1 cellular context compared by ENCODE assay signal in the genomic region with DNA sequence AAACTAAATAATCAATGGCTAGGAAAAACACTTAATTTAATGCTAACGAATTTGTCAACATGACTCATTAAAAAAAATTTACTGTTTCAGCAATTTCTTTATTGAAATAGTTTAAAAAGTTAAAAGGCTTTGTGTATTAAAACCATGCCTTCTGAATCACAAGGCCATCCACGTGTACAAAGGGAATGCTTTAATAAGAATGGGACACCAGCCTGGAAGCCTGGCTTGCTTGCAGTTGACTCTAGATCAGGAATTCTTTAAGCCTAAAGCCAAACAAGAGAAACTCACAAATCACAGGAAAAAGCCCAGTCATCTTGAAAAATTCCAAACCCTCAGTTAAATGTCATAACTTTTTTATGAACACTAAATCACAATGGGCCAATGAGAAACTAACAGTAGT.
TF ChIP-seq lines count a peak whose summit lies in the region.

No MANE protein-coding gene starts in this region.

TF ChIP-seq in IMR-90, 13 proteins besides CTCF, POLR2A, EP300 and RAD21 (continued from another document):
- TF ChIP-seq MXI1 (IDR thresholded peaks at IDR 0.05; ENCODE audit: borderline replicate concordance, low read depth, low read length) (peak; percentile 90; the same call in 1 of the 2 replicates), MAZ (IDR thresholded peaks at IDR 0.05; ENCODE audit: borderline replicate concordance, low read depth, low read length) (no peak), FOS (IDR thresholded peaks at IDR 0.05; ENCODE audit: low read depth, low read length) (no peak), SMC3 (IDR thresholded peaks at IDR 0.05; ENCODE audit: low read depth, low read length) (no peak), CHD1 (IDR thresholded peaks at IDR 0.05; ENCODE audit: low read depth, low read length) (no peak)
- TF ChIP-seq, protein P1, sequence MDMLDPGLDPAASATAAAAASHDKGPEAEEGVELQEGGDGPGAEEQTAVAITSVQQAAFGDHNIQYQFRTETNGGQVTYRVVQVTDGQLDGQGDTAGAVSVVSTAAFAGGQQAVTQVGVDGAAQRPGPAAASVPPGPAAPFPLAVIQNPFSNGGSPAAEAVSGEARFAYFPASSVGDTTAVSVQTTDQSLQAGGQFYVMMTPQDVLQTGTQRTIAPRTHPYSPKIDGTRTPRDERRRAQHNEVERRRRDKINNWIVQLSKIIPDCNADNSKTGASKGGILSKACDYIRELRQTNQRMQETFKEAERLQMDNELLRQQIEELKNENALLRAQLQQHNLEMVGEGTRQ (IDR thresholded peaks at IDR 0.05; ENCODE audit: low read depth, low read length), result no peak; the same call in 1 of the 2 replicates
- TF ChIP-seq, protein P2, sequence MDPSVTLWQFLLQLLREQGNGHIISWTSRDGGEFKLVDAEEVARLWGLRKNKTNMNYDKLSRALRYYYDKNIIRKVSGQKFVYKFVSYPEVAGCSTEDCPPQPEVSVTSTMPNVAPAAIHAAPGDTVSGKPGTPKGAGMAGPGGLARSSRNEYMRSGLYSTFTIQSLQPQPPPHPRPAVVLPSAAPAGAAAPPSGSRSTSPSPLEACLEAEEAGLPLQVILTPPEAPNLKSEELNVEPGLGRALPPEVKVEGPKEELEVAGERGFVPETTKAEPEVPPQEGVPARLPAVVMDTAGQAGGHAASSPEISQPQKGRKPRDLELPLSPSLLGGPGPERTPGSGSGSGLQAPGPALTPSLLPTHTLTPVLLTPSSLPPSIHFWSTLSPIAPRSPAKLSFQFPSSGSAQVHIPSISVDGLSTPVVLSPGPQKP (IDR thresholded peaks at IDR 0.05; ENCODE audit: borderline replicate concordance, low read depth, low read length), result no peak
